18 cellular contexts compared by ENCODE assay signal in the genomic region with DNA sequence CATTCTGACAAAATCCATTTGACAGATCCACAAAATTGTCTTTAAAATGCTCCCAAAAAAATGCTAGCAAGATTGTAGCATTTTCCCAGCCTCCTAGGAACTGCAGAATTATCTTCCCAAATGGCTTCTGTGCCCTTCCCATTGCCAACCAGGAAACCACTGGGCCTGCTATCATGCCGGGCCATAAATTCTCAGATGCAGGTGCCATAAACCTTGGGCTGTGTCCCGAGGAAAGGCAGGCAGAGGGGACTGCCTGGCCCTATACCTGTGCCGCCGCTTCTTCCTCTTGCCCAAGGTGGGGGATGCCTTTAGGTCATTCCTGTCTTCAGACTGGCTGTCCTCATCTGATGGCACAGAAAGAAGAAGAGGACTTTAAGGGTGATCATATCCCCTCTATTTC. TPM values are rescaled to one million over a fixed set of nuclear protein-coding genes. Genes with fewer than 3 reads are reported as not detected.
A peak's percentile ranks its signal among the peaks of the same experiment; 100 is the strongest.
DNase-seq lines count a peak whose midpoint lies in the region; ATAC-seq and TF ChIP-seq lines count a peak whose summit lies in the region.
"Had no signal": no experiment of that assay in that cellular context is flagged by ENCODE, and none has a peak within 500 bp of the region (broad histone marks: within the 10 kb centered on the region; RNA-seq: fewer than 3 reads in every experiment).

No MANE protein-coding gene starts in this region.

- H3K4me3 ChIP-seq in Peyer's patch (no peak overlapping the region), stomach (no peak overlapping the region)
- H3K4me3 ChIP-seq: BLaER1, GM23248 had no signal

- peaks cover 0 to 28% of the 10 kb centered on the region in 2 donors for H3K27me3 ChIP-seq in Peyer's patch
- peaks cover 27 to 85% (median 69%) of the 10 kb centered on the region in 3 donors for H3K27me3 ChIP-seq in stomach

- H3K36me3 ChIP-seq in Peyer's patch (no peaks in the 10 kb centered on the region), stomach (no peaks in the 10 kb centered on the region)

- intact Hi-C loops in activated CD8-positive, alpha-beta T cell treated with anti-CD3 and anti-CD28 coated beads for 36 hours (cut with micrococcal nuclease): loop anchor here (5.0 kb wide), 1 partner anchor 98 kb away; no protein-coding TSS in a partner anchor
- intact Hi-C loops in stomach (cut with DNase I; ENCODE audit: low total_unique reads): no loop called here
- intact Hi-C loops in activated naive CD4-positive, alpha-beta T cell treated with anti-CD3 and anti-CD28 coated beads for 36 hours (cut with micrococcal nuclease): no loop called here

- TF ChIP-seq CTCF in activated CD8-positive, alpha-beta T cell treated with anti-CD3 and anti-CD28 coated beads for 36 hours (IDR thresholded peaks at IDR 0.05): no peak
- TF ChIP-seq CTCF in Peyer's patch (IDR thresholded peaks at IDR 0.05) (no peak), stomach (IDR thresholded peaks at IDR 0.05) (no peak)

- H3K9me3 ChIP-seq in Peyer's patch (no peaks in the 10 kb centered on the region), stomach (no peaks in the 10 kb centered on the region)

- no peak for TF ChIP-seq EP300 in stomach (IDR thresholded peaks at IDR 0.05)

- H3K27ac ChIP-seq in Peyer's patch: no peak overlapping the region
- H3K27ac ChIP-seq in stomach: no peak overlapping the region
- H3K27ac ChIP-seq: 22Rv1, BLaER1, GM23248 had no signal

- POLR2A ChIA-PET in activated CD8-positive, alpha-beta T cell treated with anti-CD3 and anti-CD28 coated beads, Interleukin-2, amount 10 ng/mL, durations not matched to agents 7 days and 5 days (lab: Charles Lee): no interaction called here
- POLR2A ChIA-PET in activated CD8-positive, alpha-beta T cell treated with anti-CD3 and anti-CD28 coated beads for 36 hours (lab: Charles Lee): no interaction called here

- H3K27ac Mint-ChIP-seq in activated CD8-positive, alpha-beta T cell treated with anti-CD3 and anti-CD28 coated beads, Interleukin-2, amount 10 ng/mL, durations not matched to agents 7 days and 5 days: no peak overlapping the region
- no peak overlapping the region for H3K27ac Mint-ChIP-seq in activated CD8-positive, alpha-beta T cell treated with anti-CD3 and anti-CD28 coated beads for 36 hours
- H3K27ac Mint-ChIP-seq in activated naive CD4-positive, alpha-beta T cell treated with anti-CD3 and anti-CD28 coated beads for 36 hours: no peak overlapping the region
- H3K27ac Mint-ChIP-seq: CD8-positive, alpha-beta memory T cell had no signal

- H3K4me3 Mint-ChIP-seq in activated CD8-positive, alpha-beta T cell treated with anti-CD3 and anti-CD28 coated beads, Interleukin-2, amount 10 ng/mL, durations not matched to agents 7 days and 5 days: no peak overlapping the region
- H3K4me3 Mint-ChIP-seq in activated CD8-positive, alpha-beta T cell treated with anti-CD3 and anti-CD28 coated beads for 36 hours: no peak overlapping the region
- H3K4me3 Mint-ChIP-seq in activated naive CD4-positive, alpha-beta T cell treated with anti-CD3 and anti-CD28 coated beads for 36 hours: no peak overlapping the region
- H3K4me3 Mint-ChIP-seq: CD8-positive, alpha-beta memory T cell had no signal

- H3K4me1 ChIP-seq in Peyer's patch: peaks cover 0 to 19% (median 2%) of the 10 kb centered on the region in 4 donors
- H3K4me1 ChIP-seq in stomach: peaks cover 30 to 50% (median 38%) of the 10 kb centered on the region in 4 donors
- H3K4me1 ChIP-seq: BLaER1, Caco-2 had no signal

- peak; percentile 13 for DNase-seq in activated CD8-positive, alpha-beta T cell treated with anti-CD3 and anti-CD28 coated beads, Interleukin-2, amount 10 ng/mL, durations not matched to agents 7 days and 5 days
- DNase-seq in activated CD8-positive, alpha-beta T cell treated with anti-CD3 and anti-CD28 coated beads for 36 hours: no peak
- peak in 2 of 3 donors; percentile 3 to 63 for DNase-seq in Peyer's patch
- peak; percentile 15 for DNase-seq in islet precursor cell
- DNase-seq in stomach: peak; percentile 3
- no peak for DNase-seq in activated naive CD4-positive, alpha-beta T cell treated with anti-CD3 and anti-CD28 coated beads for 36 hours
- no peak for DNase-seq in activated naive CD4-positive, alpha-beta T cell (lab: John Stamatoyannopoulos, UW)
- DNase-seq: AML-193; Caco-2; CD8-positive, alpha-beta memory T cell; GM23248 had no signal

- CTCF ChIA-PET in activated CD8-positive, alpha-beta T cell treated with anti-CD3 and anti-CD28 coated beads, Interleukin-2, amount 10 ng/mL, durations not matched to agents 7 days and 5 days (lab: Charles Lee): interaction anchor here (1.3 to 2.6 kb wide), 3 partner anchors 11 to 100 kb away, joined by 4 to 8 read pairs (median 4); no protein-coding TSS in a partner anchor
- CTCF ChIA-PET in activated CD8-positive, alpha-beta T cell treated with anti-CD3 and anti-CD28 coated beads for 36 hours (lab: Charles Lee): interaction anchor here (1.3 to 2.2 kb wide), 3 partner anchors 13 to 100 kb away, joined by 3 to 6 read pairs (median 4); no protein-coding TSS in a partner anchor
- CTCF ChIA-PET in activated naive CD4-positive, alpha-beta T cell treated with anti-CD3 and anti-CD28 coated beads for 36 hours (lab: Charles Lee): interaction anchor here (0.9 to 1.8 kb wide), 3 partner anchors 10 to 99 kb away, joined by 3 to 10 read pairs (median 9); no protein-coding TSS in a partner anchor

- 77 to 82% (median 80%) methylated on average over 4 of the region's 4 CpGs for WGBS in stomach, 5 donors

- TF ChIP-seq POLR2A in Peyer's patch (IDR thresholded peaks at IDR 0.05): no peak
- no peak for TF ChIP-seq POLR2A in stomach (IDR thresholded peaks at IDR 0.05)

- peaks cover 81% of the 10 kb centered on the region for H3K27me3 Mint-ChIP-seq in activated CD8-positive, alpha-beta T cell treated with anti-CD3 and anti-CD28 coated beads, Interleukin-2, amount 10 ng/mL, durations not matched to agents 7 days and 5 days (ENCODE audit: low read depth)
- peaks cover 65% of the 10 kb centered on the region for H3K27me3 Mint-ChIP-seq in activated CD8-positive, alpha-beta T cell treated with anti-CD3 and anti-CD28 coated beads for 36 hours
- H3K27me3 Mint-ChIP-seq in activated naive CD4-positive, alpha-beta T cell treated with anti-CD3 and anti-CD28 coated beads for 36 hours (ENCODE audit: low read depth): peaks cover 62% of the 10 kb centered on the region

- no peaks in the 10 kb centered on the region for H3K9me3 Mint-ChIP-seq in activated CD8-positive, alpha-beta T cell treated with anti-CD3 and anti-CD28 coated beads, Interleukin-2, amount 10 ng/mL, durations not matched to agents 7 days and 5 days (ENCODE audit: insufficient read depth)
- no peaks in the 10 kb centered on the region for H3K9me3 Mint-ChIP-seq in activated CD8-positive, alpha-beta T cell treated with anti-CD3 and anti-CD28 coated beads for 36 hours
- no peaks in the 10 kb centered on the region for H3K9me3 Mint-ChIP-seq in activated naive CD4-positive, alpha-beta T cell treated with anti-CD3 and anti-CD28 coated beads for 36 hours

- H3K4me1 Mint-ChIP-seq in activated CD8-positive, alpha-beta T cell treated with anti-CD3 and anti-CD28 coated beads, Interleukin-2, amount 10 ng/mL, durations not matched to agents 7 days and 5 days (ENCODE audit: low read depth): peaks cover 7% of the 10 kb centered on the region
- peaks cover 20% of the 10 kb centered on the region for H3K4me1 Mint-ChIP-seq in activated CD8-positive, alpha-beta T cell treated with anti-CD3 and anti-CD28 coated beads for 36 hours (ENCODE audit: low read depth)
- H3K4me1 Mint-ChIP-seq in activated naive CD4-positive, alpha-beta T cell treated with anti-CD3 and anti-CD28 coated beads for 36 hours (ENCODE audit: low read depth): peaks cover 25% of the 10 kb centered on the region

- H3K36me3 Mint-ChIP-seq in activated CD8-positive, alpha-beta T cell treated with anti-CD3 and anti-CD28 coated beads, Interleukin-2, amount 10 ng/mL, durations not matched to agents 7 days and 5 days (ENCODE audit: low read depth): peaks cover 4% of the 10 kb centered on the region
- no peaks in the 10 kb centered on the region for H3K36me3 Mint-ChIP-seq in activated CD8-positive, alpha-beta T cell treated with anti-CD3 and anti-CD28 coated beads for 36 hours (ENCODE audit: low read depth)
- H3K36me3 Mint-ChIP-seq in activated naive CD4-positive, alpha-beta T cell treated with anti-CD3 and anti-CD28 coated beads for 36 hours (ENCODE audit: low read depth): peaks cover 2% of the 10 kb centered on the region
- H3K36me3 Mint-ChIP-seq: CD8-positive, alpha-beta memory T cell had no signal

- no peak for ATAC-seq in activated CD8-positive, alpha-beta T cell treated with anti-CD3 and anti-CD28 coated beads, Interleukin-2, amount 10 ng/mL, durations not matched to agents 7 days and 5 days
- ATAC-seq in activated CD8-positive, alpha-beta T cell treated with anti-CD3 and anti-CD28 coated beads for 36 hours: no peak
- no peak for ATAC-seq in GM21367 (IDR thresholded peaks at IDR 0.05; ENCODE audit: unreplicated experiment)
- ATAC-seq: HCT116 had no signal

RNA-seq across cellular contexts. Expression of gene VSX1, which starts 2.8 kb away (rescaled TPM):
- not detected for total RNA-seq in activated CD8-positive, alpha-beta T cell treated with anti-CD3 and anti-CD28 coated beads, Interleukin-2, amount 10 ng/mL, durations not matched to agents 7 days and 5 days
- total RNA-seq in activated CD8-positive, alpha-beta T cell treated with anti-CD3 and anti-CD28 coated beads for 36 hours: not detected
- total RNA-seq in Peyer's patch: not detected
- total RNA-seq in stomach: not detected
- under 1 TPM in 1 of 3 donors, not detected in 2; 0.05 TPM for polyA plus RNA-seq in stomach
- total RNA-seq in activated naive CD4-positive, alpha-beta T cell treated with anti-CD3 and anti-CD28 coated beads for 36 hours: not detected
- total RNA-seq: A673; Caco-2; CD8-positive, alpha-beta memory T cell; Daoy; GM23248; HT-29 had no signal
- polyA plus RNA-seq: CD8-positive, alpha-beta memory T cell; GM23248 had no signal

RNA-seq across cellular contexts. Expression of gene ACSS1, which starts 21.2 kb away (rescaled TPM):
- 10 to 100 TPM; 40.9 to 42.5 TPM for total RNA-seq in activated CD8-positive, alpha-beta T cell treated with anti-CD3 and anti-CD28 coated beads, Interleukin-2, amount 10 ng/mL, durations not matched to agents 7 days and 5 days
- 10 to 100 TPM; 17.5 to 18.2 TPM for total RNA-seq in activated CD8-positive, alpha-beta T cell treated with anti-CD3 and anti-CD28 coated beads for 36 hours
- total RNA-seq in Peyer's patch: 100 to 1,000 TPM in 3 of 4 donors, 10 to 100 TPM in 1; 49.5 to 160 (median 134) TPM
- 100 to 1,000 TPM in 1 of 5 donors, 10 to 100 TPM in 3, 1 to 10 TPM in 1; 7.0 to 135 (median 35.6) TPM for total RNA-seq in stomach
- polyA plus RNA-seq in stomach: 10 to 100 TPM; 35.3 to 37.7 (median 35.9) TPM
- total RNA-seq in activated naive CD4-positive, alpha-beta T cell treated with anti-CD3 and anti-CD28 coated beads for 36 hours: 10 to 100 TPM in 1 of 2 experiments, 1 to 10 TPM in 1; 9.4 to 10.1 TPM

Comparison
In these comparisons a context has a peak if more than half of its experiments do, and no peak if none do; other contexts are left out.
1. DNase-seq: peak in activated CD8-positive, alpha-beta T cell treated with anti-CD3 and anti-CD28 coated beads, Interleukin-2, amount 10 ng/mL, durations not matched to agents 7 days and 5 days (single experiment), Peyer's patch (2 of 3), islet precursor cell (single experiment) and stomach (single experiment); none in activated CD8-positive, alpha-beta T cell treated with anti-CD3 and anti-CD28 coated beads for 36 hours (single experiment), activated naive CD4-positive, alpha-beta T cell treated with anti-CD3 and anti-CD28 coated beads for 36 hours (single experiment) and activated naive CD4-positive, alpha-beta T cell (0 of 4).